Comparison of ENCODE assay signal across 8 cellular contexts in the genomic region with DNA sequence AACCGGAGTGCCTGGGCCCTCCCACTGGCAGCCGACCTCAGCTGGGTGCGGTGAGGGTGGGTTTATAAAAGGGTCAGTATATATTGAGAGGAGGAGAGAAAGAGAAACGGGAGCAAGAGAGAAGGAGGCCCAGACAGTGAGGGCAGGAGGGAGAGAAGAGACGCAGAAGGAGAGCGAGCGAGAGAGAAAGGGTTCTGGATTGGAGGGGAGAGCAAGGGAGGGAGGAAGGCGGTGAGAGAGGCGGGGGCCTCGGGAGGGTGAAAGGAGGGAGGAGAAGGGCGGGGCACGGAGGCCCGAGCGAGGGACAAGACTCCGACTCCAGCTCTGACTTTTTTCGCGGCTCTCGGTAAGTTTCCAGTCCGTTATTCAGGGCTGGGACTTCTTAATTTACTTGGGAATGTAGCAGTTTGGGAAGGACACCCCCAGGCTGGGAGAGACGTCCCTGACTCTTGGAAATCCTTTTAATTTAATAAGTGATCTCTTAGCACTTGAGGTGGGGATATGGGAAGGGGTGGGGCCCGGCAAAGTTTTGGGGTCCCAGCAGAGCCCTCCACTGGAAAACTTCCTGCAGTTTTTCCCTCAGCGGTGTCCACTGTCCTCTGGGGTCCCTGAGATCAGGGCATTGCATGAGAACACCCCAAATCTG. TPM values are rescaled to one million over a fixed set of nuclear protein-coding genes. Genes with fewer than 3 reads are reported as not detected.
DNase-seq lines count a peak whose midpoint lies in the region; ATAC-seq and TF ChIP-seq lines count a peak whose summit lies in the region.

A gene with protein sequence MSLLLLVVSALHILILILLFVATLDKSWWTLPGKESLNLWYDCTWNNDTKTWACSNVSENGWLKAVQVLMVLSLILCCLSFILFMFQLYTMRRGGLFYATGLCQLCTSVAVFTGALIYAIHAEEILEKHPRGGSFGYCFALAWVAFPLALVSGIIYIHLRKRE (plus strand): TSS at position 288 of the 646 bp plus-strand sequence. CDS start 1,293 bp downstream, outside the sequence.

- peaks cover 0 to 3% of the 10 kb centered on the region in 2 donors for H3K36me3 ChIP-seq in mucosa of rectum (ENCODE audit: control insufficient read depth in 2 of 2, insufficient read depth in 2 of 2, low read length in 2 of 2)

- in situ Hi-C loops in GM13976 (cut with MboI; ENCODE audit: low sequenced_read_pairs, unreplicated experiment) (no loop called here), endometrial microvascular endothelial cells (cut with HindIII; ENCODE audit: inconsistent ontology term, low pct_unique_long_range_greater_than_20kb, low sequenced_read_pairs) (no loop called here)

- TF ChIP-seq CTCF in GM13976 (IDR thresholded peaks at IDR 0.05; ENCODE audit: borderline replicate concordance, control extremely low read depth, extremely low read depth, insufficient read depth, missing control alignments) = no peak

- no peaks in the 10 kb centered on the region for H3K27me3 ChIP-seq in mucosa of rectum (ENCODE audit: control insufficient read depth in 2 of 2, insufficient read depth in 2 of 2, low read length in 2 of 2)

- DNase-seq in GM13976 (ENCODE audit: low spot score) (peak; percentile 79), NOMO-1 treated with dmso at 0.1 percent for 144 hours (lab: John Stamatoyannopoulos, UW; ENCODE audit: unreplicated experiment) (peak; percentile 85), GM19240 (ENCODE audit: insufficient read length, low spot score) (no peak)
- DNase-seq in activated CD8-positive, alpha-beta memory T cell treated with anti-CD3 and anti-CD28 coated beads for 48 hours (ENCODE audit: low read depth in 2 of 3, low spot score in 2 of 3) = peak; percentile 55 to 68 (median 57)
- peak; percentile 74 for DNase-seq in stimulated activated CD8-positive, alpha-beta memory T cell treated with anti-CD3 and anti-CD28 coated beads, Interleukin-7, amount 100 ng/mL, for 24 hours (ENCODE audit: low read depth)

- peaks cover 32 to 42% of the 10 kb centered on the region in 2 donors for H3K4me1 ChIP-seq in mucosa of rectum (ENCODE audit: control insufficient read depth in 2 of 2, insufficient read depth in 2 of 2, low read length in 2 of 2)

- no peaks in the 10 kb centered on the region for H3K9me3 ChIP-seq in mucosa of rectum (ENCODE audit: control insufficient read depth in 2 of 2, low read length in 2 of 2)

- H3K4me3 ChIP-seq in mucosa of rectum (ENCODE audit: low read length in 2 of 2) = peak within 1 kb of the TSS; percentile 72 to 82

- peak within 1 kb of the TSS; percentile 70 to 88 for H3K27ac ChIP-seq in mucosa of rectum (ENCODE audit: low read depth in 2 of 2, low read length in 2 of 2)

- peak within 1 kb of the TSS; percentile 65 to 76 for H3K9ac ChIP-seq in mucosa of rectum (ENCODE audit: low read depth in 1 of 2, low read length in 2 of 2)

- no peak for ATAC-seq in HG03571 (IDR thresholded peaks at IDR 0.05; ENCODE audit: unreplicated experiment)

RNA-seq across cellular contexts. Expression of the gene that starts here (rescaled TPM):
- total RNA-seq in endometrial microvascular endothelial cells (ENCODE audit: inconsistent ontology term) = 90.4 TPM
